ENCODE assay signal across 18 cellular contexts in genomic region chr1:186925881-186926676, GRCh38.
DNase-seq lines count a peak whose midpoint lies in the region; ATAC-seq, FAIRE-seq and TF ChIP-seq lines count a peak whose summit lies in the region.
"Had no signal": no experiment of that assay in that cellular context is flagged by ENCODE, and none has a peak within 500 bp of the region (broad histone marks: within the 10 kb centered on the region; RNA-seq: fewer than 3 reads in every experiment).

No MANE protein-coding gene starts in this region.

- H4K8ac ChIP-seq in IMR-90 (ENCODE audit: low read depth in 2 of 2, low read length in 2 of 2), result no peak overlapping the region

- in situ Hi-C loops in IMR-90 (cut with MboI; ENCODE audit: low sequenced_read_pairs), result no loop called here

- H3K9me1 ChIP-seq in IMR-90 (ENCODE audit: insufficient read depth, low read length) (no peaks in the 10 kb centered on the region), endothelial cell of umbilical vein (replicated peaks; ENCODE audit: control insufficient read depth, extremely low read depth, insufficient read depth, low read length) (no peaks in the 10 kb centered on the region)

- DNase-seq in AG20443 (ENCODE audit: low spot score), result peak; percentile 32
- DNase-seq in IMR-90, result peak; percentile 15
- peak; percentile 55 for DNase-seq in endothelial cell of umbilical vein (ENCODE audit: low read depth, low spot score)
- DNase-seq in left lung, result no peak
- DNase-seq in glutamatergic neuron, result no peak
- DNase-seq in NCI-H345 (lab: John Stamatoyannopoulos, UW), result no peak
- DNase-seq in effector CD4-positive, alpha-beta T cell, result no peak
- DNase-seq: activated CD4-positive, alpha-beta T cell treated with anti-CD3 and anti-CD28 coated beads for 48 hours; activated T-cell treated with anti-CD3 and anti-CD28 coated beads, Interleukin-2, amount 50 U/mL, for 24 hours; adrenal gland; BE2C; DMS53; foreskin melanocyte; NCI-H1092; posterior cingulate gyrus had no signal

- H3K9me3 ChIP-seq in IMR-90 (ENCODE audit: control insufficient read depth, insufficient read depth, low read length) (no peaks in the 10 kb centered on the region), endothelial cell of umbilical vein (replicated peaks; ENCODE audit: control insufficient read depth, insufficient read depth, low read length) (no peaks in the 10 kb centered on the region), left lung (no peaks in the 10 kb centered on the region)
- H3K9me3 ChIP-seq: adrenal gland, BE2C, thoracic aorta had no signal

- peaks cover 3% of the 10 kb centered on the region for H3K27me3 Mint-ChIP-seq in glutamatergic neuron (ENCODE audit: unreplicated experiment)
- H3K27me3 Mint-ChIP-seq: activated T-cell treated with anti-CD3 and anti-CD28 coated beads, Interleukin-2, amount 50 U/mL, for 24 hours had no signal

- H3K36me3 ChIP-seq in IMR-90 (ENCODE audit: control insufficient read depth, insufficient read depth, low read length) (no peaks in the 10 kb centered on the region), endothelial cell of umbilical vein (ENCODE audit: control insufficient read depth in 2 of 2, extremely low read depth in 1 of 2, insufficient read depth in 2 of 2, low read length in 2 of 2) (no peaks in the 10 kb centered on the region), left lung (no peaks in the 10 kb centered on the region)
- H3K36me3 ChIP-seq: adrenal gland, BE2C, thoracic aorta had no signal

- H3K79me2 ChIP-seq in endothelial cell of umbilical vein (ENCODE audit: control insufficient read depth, insufficient read depth, low read length), result no peaks in the 10 kb centered on the region

- no peak overlapping the region for H2BK20ac ChIP-seq in IMR-90 (ENCODE audit: low read depth, low read length)

- H3K14ac ChIP-seq in IMR-90 (replicated peaks; ENCODE audit: low read depth, low read length), result no peak overlapping the region

- CTCF ChIA-PET in IMR-90 (lab: Yijun Ruan, JAX) (no interaction called here), endothelial cell of umbilical vein (lab: Charles Lee) (interaction anchor here (1.5 kb wide), 1 partner anchor 49 kb away, joined by 3 read pairs; no protein-coding TSS in a partner anchor)

- H3K4me1 ChIP-seq in IMR-90 (ENCODE audit: control insufficient read depth, insufficient read depth, low read length) (no peaks in the 10 kb centered on the region), endothelial cell of umbilical vein (ENCODE audit: control insufficient read depth, extremely low read depth, insufficient read depth, low read length) (peaks cover 5% of the 10 kb centered on the region), left lung (no peaks in the 10 kb centered on the region)
- H3K4me1 ChIP-seq: adrenal gland, BE2C had no signal

- H2BK120ac ChIP-seq in IMR-90 (ENCODE audit: low read depth, low read length), result no peak overlapping the region

- no peak overlapping the region for H3K27ac Mint-ChIP-seq in glutamatergic neuron (ENCODE audit: unreplicated experiment)
- H3K27ac Mint-ChIP-seq: activated T-cell treated with anti-CD3 and anti-CD28 coated beads, Interleukin-2, amount 50 U/mL, for 24 hours had no signal

- TF ChIP-seq CTCF in IMR-90 (conservative IDR thresholded peaks at IDR 0.05; ENCODE audit: low read depth, low read length) (no peak), endothelial cell of umbilical vein (IDR thresholded peaks at IDR 0.05; ENCODE audit: extremely low read depth in 1 of 2, insufficient read depth in 1 of 2, low read depth in 1 of 2, low read length in 2 of 2) (no peak), left lung (IDR thresholded peaks at IDR 0.05) (no peak), glutamatergic neuron (IDR thresholded peaks at IDR 0.05; ENCODE audit: partially characterized antibody, unreplicated experiment) (no peak)

- H3K27ac ChIP-seq in IMR-90 (ENCODE audit: insufficient read depth, low read length), result no peak overlapping the region
- no peak overlapping the region for H3K27ac ChIP-seq in endothelial cell of umbilical vein (ENCODE audit: insufficient read depth, low read depth, low read length)
- H3K27ac ChIP-seq in left lung, result no peak overlapping the region
- H3K27ac ChIP-seq: adrenal gland, thoracic aorta had no signal

- H3K23ac ChIP-seq in IMR-90 (ENCODE audit: low read depth, low read length), result no peak overlapping the region

- TF ChIP-seq POLR2A in IMR-90 (IDR thresholded peaks at IDR 0.05; ENCODE audit: low read depth, low read length) (no peak), endothelial cell of umbilical vein (IDR thresholded peaks at IDR 0.05; ENCODE audit: low read depth, low read length) (no peak)

- H2BK15ac ChIP-seq in IMR-90 (ENCODE audit: low read depth, low read length), result no peak overlapping the region

- H4K5ac ChIP-seq in IMR-90 (ENCODE audit: low read depth, low read length), result no peak overlapping the region

- no peaks in the 10 kb centered on the region for H3K36me3 Mint-ChIP-seq in glutamatergic neuron (ENCODE audit: unreplicated experiment)

- no peak overlapping the region for H3K4ac ChIP-seq in IMR-90 (ENCODE audit: low read depth, low read length)

- H3K9ac ChIP-seq in IMR-90 (ENCODE audit: low read depth, low read length) (no peak overlapping the region), endothelial cell of umbilical vein (replicated peaks; ENCODE audit: extremely low read depth, insufficient read depth, low read length) (no peak overlapping the region)

- POLR2A ChIA-PET in IMR-90 (lab: Charles Lee; ENCODE audit: unreplicated experiment), result no interaction called here
- POLR2A ChIA-PET in endothelial cell of umbilical vein (lab: Charles Lee), result no interaction called here

- FAIRE-seq in endothelial cell of umbilical vein (lab: Jason Lieb, UNC), result no peak
- FAIRE-seq: colon had no signal

- H3K4me3 ChIP-seq in IMR-90 (ENCODE audit: insufficient read depth, low read depth, low read length) (no peak overlapping the region), endothelial cell of umbilical vein (replicated peaks in 1 of 3; ENCODE audit: insufficient read depth in 1 of 3, low read depth in 1 of 3, low read length in 3 of 3) (no peak overlapping the region), left lung (no peak overlapping the region)
- H3K4me3 ChIP-seq: adrenal gland, thoracic aorta had no signal

- no peak overlapping the region for H4K91ac ChIP-seq in IMR-90 (ENCODE audit: insufficient read depth, low read depth, low read length)

- no peak overlapping the region for H3K56ac ChIP-seq in IMR-90 (ENCODE audit: extremely low read depth, insufficient read depth, low read length)

- no peaks in the 10 kb centered on the region for H3K79me1 ChIP-seq in IMR-90 (ENCODE audit: low read depth in 1 of 2, low read length in 2 of 2)

- H2AK5ac ChIP-seq in IMR-90 (ENCODE audit: low read depth, low read length), result no peak overlapping the region

- no peak overlapping the region for H2BK5ac ChIP-seq in IMR-90 (ENCODE audit: low read depth, low read length, poor library complexity, severe bottlenecking)

- ATAC-seq in IMR-90 (ENCODE audit: low read depth) (no peak), left lung (peak; percentile 38), HG03175 (IDR thresholded peaks at IDR 0.05; ENCODE audit: unreplicated experiment) (no peak)

- H2AFZ ChIP-seq in IMR-90 (replicated peaks; ENCODE audit: low read length, poor library complexity) (no peak overlapping the region), endothelial cell of umbilical vein (ENCODE audit: low read depth, low read length) (no peak overlapping the region)

- H4K20me1 ChIP-seq in IMR-90 (ENCODE audit: insufficient read depth, low read length) (no peaks in the 10 kb centered on the region), endothelial cell of umbilical vein (replicated peaks; ENCODE audit: control insufficient read depth, extremely low read depth, insufficient read depth, low read length) (no peaks in the 10 kb centered on the region)

- H3K4me1 Mint-ChIP-seq in glutamatergic neuron (ENCODE audit: low read depth, unreplicated experiment), result no peaks in the 10 kb centered on the region

- BruUV-seq in IMR-90 (replicated peaks; lab: Mats Ljungman, UMichigan) (no TSS peak), endothelial cell of umbilical vein (replicated peaks; lab: Mats Ljungman, UMichigan) (no TSS peak)

- H3K9me3 Mint-ChIP-seq in glutamatergic neuron (ENCODE audit: unreplicated experiment), result no peaks in the 10 kb centered on the region
- H3K9me3 Mint-ChIP-seq: activated T-cell treated with anti-CD3 and anti-CD28 coated beads, Interleukin-2, amount 50 U/mL, for 24 hours had no signal

- H3K4me3 Mint-ChIP-seq in glutamatergic neuron (ENCODE audit: unreplicated experiment), result no peak overlapping the region
- H3K4me3 Mint-ChIP-seq: activated T-cell treated with anti-CD3 and anti-CD28 coated beads, Interleukin-2, amount 50 U/mL, for 24 hours had no signal

- H3K27me3 ChIP-seq in IMR-90 (ENCODE audit: control insufficient read depth, insufficient read depth, low read length), result no peaks in the 10 kb centered on the region
- no peaks in the 10 kb centered on the region for H3K27me3 ChIP-seq in endothelial cell of umbilical vein (ENCODE audit: control insufficient read depth in 2 of 2, insufficient read depth in 2 of 2, low read length in 2 of 2)
- H3K27me3 ChIP-seq in left lung, result no peaks in the 10 kb centered on the region
- H3K27me3 ChIP-seq: adrenal gland, BE2C had no signal

- dilution Hi-C loops in IMR-90 (cut with HindIII; ENCODE audit: low sequenced_read_pairs, unreplicated experiment), result no loop called here
- dilution Hi-C loops in endothelial cell of umbilical vein (cut with MboI; ENCODE audit: extremely low pct_ligation_motif_present, low sequenced_read_pairs), result no loop called here

- H3K4me2 ChIP-seq in IMR-90 (ENCODE audit: low read depth, low read length) (no peak overlapping the region), endothelial cell of umbilical vein (ENCODE audit: insufficient read depth, low read length) (no peak overlapping the region)

- H3K18ac ChIP-seq in IMR-90 (ENCODE audit: low read depth, low read length), result no peak overlapping the region

- H2AK9ac ChIP-seq in IMR-90 (replicated peaks; ENCODE audit: low read depth, low read length, poor library complexity), result no peak overlapping the region

- no CpG with 5 or more reads among the region's 3 CpGs for WGBS in IMR-90 (ENCODE audit: extremely low coverage in 2 of 2, insufficient read length in 1 of 2), 2 experiments

- no peak for TF ChIP-seq RAD21 in IMR-90 (IDR thresholded peaks at IDR 0.05; ENCODE audit: low read length)

- intact Hi-C loops in IMR-90 (cut with micrococcal nuclease), result no loop called here
- intact Hi-C loops in endothelial cell of umbilical vein (cut with micrococcal nuclease), result loop anchor here (2.0 kb wide), 1 partner anchor 19 kb away; no protein-coding TSS in a partner anchor
- intact Hi-C loops in left lung (cut with DNase I), result no loop called here

TF ChIP-seq in IMR-90, 13 proteins besides CTCF, POLR2A, EP300 and RAD21 (continues in another document):
- TF ChIP-seq FOS (IDR thresholded peaks at IDR 0.05; ENCODE audit: low read depth, low read length), result no peak

TF ChIP-seq in endothelial cell of umbilical vein, 7 proteins besides CTCF, POLR2A, EP300 and RAD21 (continues in another document):
- no peak for TF ChIP-seq JUN (IDR thresholded peaks at IDR 0.05; ENCODE audit: borderline replicate concordance, insufficient read depth, insufficient read length, low read depth)
- no peak for TF ChIP-seq POLR2AphosphoS5 (IDR thresholded peaks at IDR 0.05; ENCODE audit: insufficient read depth, low read depth, low read length)

Comparison
In these comparisons a context has a peak if more than half of its experiments do, and no peak if none do; other contexts are left out.
1. DNase-seq: peak in AG20443 (single experiment), IMR-90 (single experiment) and endothelial cell of umbilical vein (single experiment); none in left lung (0 of 2), glutamatergic neuron (single experiment), NCI-H345 (single experiment) and effector CD4-positive, alpha-beta T cell (single experiment).